Comparison of ENCODE assay signal across 17 cellular contexts in genomic region chr2:190250421-190250820, GRCh38.
DNase-seq lines count a peak whose midpoint lies in the region; ATAC-seq and TF ChIP-seq lines count a peak whose summit lies in the region.
"Had no signal": no experiment of that assay in that cellular context is flagged by ENCODE, and none has a peak within 500 bp of the region (broad histone marks: within the 10 kb centered on the region; RNA-seq: fewer than 3 reads in every experiment).

No MANE protein-coding gene starts in this region.

- no peak overlapping the region for H3K4me3 ChIP-seq in left lung
- H3K4me3 ChIP-seq: GM12878, GM23338, HAP-1 had no signal

- peak overlapping the region in 2 of 3 experiments; percentile 3 to 18 for H3K27ac Mint-ChIP-seq in nephron
- H3K27ac Mint-ChIP-seq: CD4-positive, alpha-beta memory T cell; GM23338; HFFc6 had no signal

- intact Hi-C loops in left lung (cut with DNase I), result no loop called here

- no peak for ATAC-seq in left lung
- no peak for ATAC-seq in GM19035 (IDR thresholded peaks at IDR 0.05; ENCODE audit: unreplicated experiment)
- ATAC-seq: GM12878, GM23338 had no signal

- no peaks in the 10 kb centered on the region for H3K27me3 Mint-ChIP-seq in nephron (ENCODE audit: low read depth)
- H3K27me3 Mint-ChIP-seq: CD4-positive, alpha-beta memory T cell had no signal

- H3K4me3 Mint-ChIP-seq in nephron, result no peak overlapping the region
- H3K4me3 Mint-ChIP-seq: CD4-positive, alpha-beta memory T cell; GM23338; HFFc6 had no signal

- H3K27me3 ChIP-seq in left lung, result no peaks in the 10 kb centered on the region

- TF ChIP-seq CTCF in nephron (IDR thresholded peaks at IDR 0.05; ENCODE audit: unreplicated experiment in 3 of 3) (no peak), left lung (IDR thresholded peaks at IDR 0.05) (no peak)

- H3K36me3 Mint-ChIP-seq in nephron (ENCODE audit: low read depth), result peaks cover 36% of the 10 kb centered on the region

- no peaks in the 10 kb centered on the region for H3K4me1 Mint-ChIP-seq in nephron
- H3K4me1 Mint-ChIP-seq: CD4-positive, alpha-beta memory T cell; GM23338 had no signal

- H3K36me3 ChIP-seq in left lung, result peaks cover 0 to 42% of the 10 kb centered on the region in 2 donors

- H3K27ac ChIP-seq in left lung, result no peak overlapping the region

- DNase-seq in dermis blood vessel endothelial cell (peak; percentile 61), epidermal melanocyte (ENCODE audit: insufficient read length, low spot score) (peak; percentile 34), NCI-H748 treated with DMSO at 0.1 percent for 48 hours (lab: John Stamatoyannopoulos, UW) (no peak), DMS114 treated with DMSO at 0.1 percent for 48 hours (lab: John Stamatoyannopoulos, UW; ENCODE audit: unreplicated experiment) (no peak), left lung (no peak)
- DNase-seq: C1 segment of cervical spinal cord; Caco-2; CD4-positive, alpha-beta memory T cell; DMS79; EL; GDM1; HFFc6 had no signal

- no peaks in the 10 kb centered on the region for H3K4me1 ChIP-seq in left lung
- H3K4me1 ChIP-seq: Caco-2, HAP-1 had no signal

- H3K9me3 ChIP-seq in left lung, result no peaks in the 10 kb centered on the region
- H3K9me3 ChIP-seq: Caco-2, HAP-1 had no signal

- H3K9me3 Mint-ChIP-seq in nephron, result no peaks in the 10 kb centered on the region
- H3K9me3 Mint-ChIP-seq: CD4-positive, alpha-beta memory T cell; GM23338; HFFc6 had no signal

Comparison
In these comparisons a context has a peak if more than half of its experiments do, and no peak if none do; other contexts are left out.
1. DNase-seq: peak in dermis blood vessel endothelial cell (single experiment) and epidermal melanocyte (single experiment); none in NCI-H748 treated with DMSO at 0.1 percent for 48 hours (single experiment), DMS114 treated with DMSO at 0.1 percent for 48 hours (single experiment) and left lung (0 of 2).